Comparison of ENCODE assay signal across 2 cellular contexts in the genomic region with DNA sequence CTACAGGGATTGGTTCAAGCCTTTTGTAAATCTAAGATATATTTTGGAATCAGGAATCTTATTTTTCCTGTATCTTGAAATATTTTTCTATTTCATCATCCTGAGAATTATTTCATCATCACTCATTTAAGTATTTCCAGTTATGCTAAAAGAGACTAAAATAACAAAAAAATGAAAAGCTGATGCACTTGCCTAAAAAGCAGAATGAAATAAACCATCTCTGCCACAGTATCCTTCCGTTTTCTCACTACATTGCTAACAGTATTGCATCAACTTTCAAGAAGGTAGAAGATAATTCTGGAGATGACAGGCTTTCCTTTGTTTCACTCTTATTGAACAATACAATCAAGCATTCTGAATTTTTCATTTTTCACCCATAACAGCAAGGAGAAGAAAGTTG.
TF ChIP-seq lines count a peak whose summit lies in the region.

No MANE protein-coding gene starts in this region.

TF ChIP-seq in A549, 52 proteins besides CTCF, POLR2A, EP300 and RAD21:
- TF ChIP-seq PHF8 (IDR thresholded peaks at IDR 0.05; ENCODE audit: borderline replicate concordance, low read depth) = no peak
- TF ChIP-seq ZNF302 (CRISPR knock-in tag; IDR thresholded peaks at IDR 0.05) = no peak
- TF ChIP-seq CEBPB (IDR thresholded peaks at IDR 0.05) = peak; percentile 53 to 59; a peak in 2 of 4 replicates

TF ChIP-seq in GM23338, 12 proteins besides CTCF, POLR2A, EP300 and RAD21 (continued from another document):
- TF ChIP-seq STAT1 (IDR thresholded peaks at IDR 0.05; ENCODE audit: unreplicated experiment) (no peak), EZH2 (IDR thresholded peaks at IDR 0.05; ENCODE audit: low read depth, unreplicated experiment) (no peak), CREB1 (CRISPR knock-in tag; IDR thresholded peaks at IDR 0.05; ENCODE audit: low read depth) (no peak), EZH2phosphoT487 (IDR thresholded peaks at IDR 0.05; ENCODE audit: unreplicated experiment) (no peak), NANOG (IDR thresholded peaks at IDR 0.05; ENCODE audit: borderline replicate concordance) (no peak), POLR2AphosphoS5 (IDR thresholded peaks at IDR 0.05; ENCODE audit: low read depth) (no peak), ZNF114 (CRISPR knock-in tag; IDR thresholded peaks at IDR 0.05) (no peak), ZNF331 (CRISPR knock-in tag; IDR thresholded peaks at IDR 0.05; ENCODE audit: low read depth) (no peak)
- TF ChIP-seq, protein P1, sequence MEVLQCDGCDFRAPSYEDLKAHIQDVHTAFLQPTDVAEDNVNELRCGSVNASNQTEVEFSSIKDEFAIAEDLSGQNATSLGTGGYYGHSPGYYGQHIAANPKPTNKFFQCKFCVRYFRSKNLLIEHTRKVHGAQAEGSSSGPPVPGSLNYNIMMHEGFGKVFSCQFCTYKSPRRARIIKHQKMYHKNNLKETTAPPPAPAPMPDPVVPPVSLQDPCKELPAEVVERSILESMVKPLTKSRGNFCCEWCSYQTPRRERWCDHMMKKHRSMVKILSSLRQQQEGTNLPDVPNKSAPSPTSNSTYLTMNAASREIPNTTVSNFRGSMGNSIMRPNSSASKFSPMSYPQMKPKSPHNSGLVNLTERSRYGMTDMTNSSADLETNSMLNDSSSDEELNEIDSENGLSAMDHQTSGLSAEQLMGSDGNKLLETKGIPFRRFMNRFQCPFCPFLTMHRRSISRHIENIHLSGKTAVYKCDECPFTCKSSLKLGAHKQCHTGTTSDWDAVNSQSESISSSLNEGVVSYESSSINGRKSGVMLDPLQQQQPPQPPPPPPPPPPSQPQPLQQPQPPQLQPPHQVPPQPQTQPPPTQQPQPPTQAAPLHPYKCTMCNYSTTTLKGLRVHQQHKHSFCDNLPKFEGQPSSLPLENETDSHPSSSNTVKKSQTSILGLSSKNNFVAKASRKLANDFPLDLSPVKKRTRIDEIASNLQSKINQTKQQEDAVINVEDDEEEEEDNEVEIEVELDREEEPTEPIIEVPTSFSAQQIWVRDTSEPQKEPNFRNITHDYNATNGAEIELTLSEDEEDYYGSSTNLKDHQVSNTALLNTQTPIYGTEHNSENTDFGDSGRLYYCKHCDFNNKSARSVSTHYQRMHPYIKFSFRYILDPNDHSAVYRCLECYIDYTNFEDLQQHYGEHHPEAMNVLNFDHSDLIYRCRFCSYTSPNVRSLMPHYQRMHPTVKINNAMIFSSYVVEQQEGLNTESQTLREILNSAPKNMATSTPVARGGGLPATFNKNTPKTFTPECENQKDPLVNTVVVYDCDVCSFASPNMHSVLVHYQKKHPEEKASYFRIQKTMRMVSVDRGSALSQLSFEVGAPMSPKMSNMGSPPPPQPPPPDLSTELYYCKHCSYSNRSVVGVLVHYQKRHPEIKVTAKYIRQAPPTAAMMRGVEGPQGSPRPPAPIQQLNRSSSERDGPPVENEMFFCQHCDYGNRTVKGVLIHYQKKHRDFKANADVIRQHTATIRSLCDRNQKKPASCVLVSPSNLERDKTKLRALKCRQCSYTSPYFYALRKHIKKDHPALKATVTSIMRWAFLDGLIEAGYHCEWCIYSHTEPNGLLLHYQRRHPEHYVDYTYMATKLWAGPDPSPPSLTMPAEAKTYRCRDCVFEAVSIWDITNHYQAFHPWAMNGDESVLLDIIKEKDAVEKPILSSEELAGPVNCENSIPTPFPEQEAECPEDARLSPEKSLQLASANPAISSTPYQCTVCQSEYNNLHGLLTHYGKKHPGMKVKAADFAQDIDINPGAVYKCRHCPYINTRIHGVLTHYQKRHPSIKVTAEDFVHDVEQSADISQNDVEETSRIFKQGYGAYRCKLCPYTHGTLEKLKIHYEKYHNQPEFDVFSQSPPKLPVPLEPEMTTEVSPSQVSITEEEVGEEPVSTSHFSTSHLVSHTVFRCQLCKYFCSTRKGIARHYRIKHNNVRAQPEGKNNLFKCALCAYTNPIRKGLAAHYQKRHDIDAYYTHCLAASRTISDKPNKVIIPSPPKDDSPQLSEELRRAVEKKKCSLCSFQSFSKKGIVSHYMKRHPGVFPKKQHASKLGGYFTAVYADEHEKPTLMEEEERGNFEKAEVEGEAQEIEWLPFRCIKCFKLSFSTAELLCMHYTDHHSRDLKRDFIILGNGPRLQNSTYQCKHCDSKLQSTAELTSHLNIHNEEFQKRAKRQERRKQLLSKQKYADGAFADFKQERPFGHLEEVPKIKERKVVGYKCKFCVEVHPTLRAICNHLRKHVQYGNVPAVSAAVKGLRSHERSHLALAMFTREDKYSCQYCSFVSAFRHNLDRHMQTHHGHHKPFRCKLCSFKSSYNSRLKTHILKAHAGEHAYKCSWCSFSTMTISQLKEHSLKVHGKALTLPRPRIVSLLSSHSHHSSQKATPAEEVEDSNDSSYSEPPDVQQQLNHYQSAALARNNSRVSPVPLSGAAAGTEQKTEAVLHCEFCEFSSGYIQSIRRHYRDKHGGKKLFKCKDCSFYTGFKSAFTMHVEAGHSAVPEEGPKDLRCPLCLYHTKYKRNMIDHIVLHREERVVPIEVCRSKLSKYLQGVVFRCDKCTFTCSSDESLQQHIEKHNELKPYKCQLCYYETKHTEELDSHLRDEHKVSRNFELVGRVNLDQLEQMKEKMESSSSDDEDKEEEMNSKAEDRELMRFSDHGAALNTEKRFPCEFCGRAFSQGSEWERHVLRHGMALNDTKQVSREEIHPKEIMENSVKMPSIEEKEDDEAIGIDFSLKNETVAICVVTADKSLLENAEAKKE (CRISPR knock-in tag; IDR thresholded peaks at IDR 0.05) = no peak
- TF ChIP-seq, protein P2, sequence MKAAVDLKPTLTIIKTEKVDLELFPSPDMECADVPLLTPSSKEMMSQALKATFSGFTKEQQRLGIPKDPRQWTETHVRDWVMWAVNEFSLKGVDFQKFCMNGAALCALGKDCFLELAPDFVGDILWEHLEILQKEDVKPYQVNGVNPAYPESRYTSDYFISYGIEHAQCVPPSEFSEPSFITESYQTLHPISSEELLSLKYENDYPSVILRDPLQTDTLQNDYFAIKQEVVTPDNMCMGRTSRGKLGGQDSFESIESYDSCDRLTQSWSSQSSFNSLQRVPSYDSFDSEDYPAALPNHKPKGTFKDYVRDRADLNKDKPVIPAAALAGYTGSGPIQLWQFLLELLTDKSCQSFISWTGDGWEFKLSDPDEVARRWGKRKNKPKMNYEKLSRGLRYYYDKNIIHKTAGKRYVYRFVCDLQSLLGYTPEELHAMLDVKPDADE (IDR thresholded peaks at IDR 0.05) = no peak
- TF ChIP-seq, protein P3, sequence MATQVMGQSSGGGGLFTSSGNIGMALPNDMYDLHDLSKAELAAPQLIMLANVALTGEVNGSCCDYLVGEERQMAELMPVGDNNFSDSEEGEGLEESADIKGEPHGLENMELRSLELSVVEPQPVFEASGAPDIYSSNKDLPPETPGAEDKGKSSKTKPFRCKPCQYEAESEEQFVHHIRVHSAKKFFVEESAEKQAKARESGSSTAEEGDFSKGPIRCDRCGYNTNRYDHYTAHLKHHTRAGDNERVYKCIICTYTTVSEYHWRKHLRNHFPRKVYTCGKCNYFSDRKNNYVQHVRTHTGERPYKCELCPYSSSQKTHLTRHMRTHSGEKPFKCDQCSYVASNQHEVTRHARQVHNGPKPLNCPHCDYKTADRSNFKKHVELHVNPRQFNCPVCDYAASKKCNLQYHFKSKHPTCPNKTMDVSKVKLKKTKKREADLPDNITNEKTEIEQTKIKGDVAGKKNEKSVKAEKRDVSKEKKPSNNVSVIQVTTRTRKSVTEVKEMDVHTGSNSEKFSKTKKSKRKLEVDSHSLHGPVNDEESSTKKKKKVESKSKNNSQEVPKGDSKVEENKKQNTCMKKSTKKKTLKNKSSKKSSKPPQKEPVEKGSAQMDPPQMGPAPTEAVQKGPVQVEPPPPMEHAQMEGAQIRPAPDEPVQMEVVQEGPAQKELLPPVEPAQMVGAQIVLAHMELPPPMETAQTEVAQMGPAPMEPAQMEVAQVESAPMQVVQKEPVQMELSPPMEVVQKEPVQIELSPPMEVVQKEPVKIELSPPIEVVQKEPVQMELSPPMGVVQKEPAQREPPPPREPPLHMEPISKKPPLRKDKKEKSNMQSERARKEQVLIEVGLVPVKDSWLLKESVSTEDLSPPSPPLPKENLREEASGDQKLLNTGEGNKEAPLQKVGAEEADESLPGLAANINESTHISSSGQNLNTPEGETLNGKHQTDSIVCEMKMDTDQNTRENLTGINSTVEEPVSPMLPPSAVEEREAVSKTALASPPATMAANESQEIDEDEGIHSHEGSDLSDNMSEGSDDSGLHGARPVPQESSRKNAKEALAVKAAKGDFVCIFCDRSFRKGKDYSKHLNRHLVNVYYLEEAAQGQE (IDR thresholded peaks at IDR 0.05; ENCODE audit: unreplicated experiment) = no peak
